Comparison of ENCODE assay signal across 8 cellular contexts in genomic region chr11:61361686-61362541, GRCh38. TPM values are rescaled to one million over a fixed set of nuclear protein-coding genes. Genes with fewer than 3 reads are reported as not detected.
A peak's percentile ranks its signal among the peaks of the same experiment; 100 is the strongest.
DNase-seq lines count a peak whose midpoint lies in the region; TF ChIP-seq lines count a peak whose summit lies in the region.

TSS of gene CYB561A3 (minus strand) at chr11:61361882. CDS start at chr11:61356713, 5,169 bp downstream.
TSS of gene TMEM138 (plus strand) at chr11:61362374. CDS start at chr11:61364391, 2,017 bp downstream.

- H3K27me3 ChIP-seq in thymus (ENCODE audit: control insufficient read depth, insufficient read depth), result no peaks in the 10 kb centered on the region

- H3K4me1 ChIP-seq in thymus (ENCODE audit: control insufficient read depth, insufficient read depth, low read length), result peaks cover 9% of the 10 kb centered on the region

- H3K4me3 ChIP-seq in thymus (ENCODE audit: low read length), result peak within 1 kb of the TSS; percentile 69

- under 1% methylated on average over 65 of the region's 65 CpGs for WGBS in thymus

- peaks cover 20% of the 10 kb centered on the region for H3K36me3 ChIP-seq in thymus (ENCODE audit: control insufficient read depth, insufficient read depth)

- DNase-seq in GM04504 (ENCODE audit: low read depth) (peak; percentile 82), HFFc6 (peak; percentile 91), NCI-H1048 (lab: John Stamatoyannopoulos, UW) (peak; percentile 89), SKM-1 (lab: John Stamatoyannopoulos, UW; ENCODE audit: unreplicated experiment) (peak; percentile 86), glutamatergic neuron (peak; percentile 91), osteocyte (ENCODE audit: extremely low spot score, unreplicated experiment) (peak; percentile 96)

- H3K36me3 Mint-ChIP-seq in HFFc6 (ENCODE audit: low read depth) (peaks cover 18% of the 10 kb centered on the region), glutamatergic neuron (ENCODE audit: unreplicated experiment) (no peaks in the 10 kb centered on the region), osteocyte (ENCODE audit: unreplicated experiment) (peaks cover 2% of the 10 kb centered on the region)
- no peaks in the 10 kb centered on the region for H3K36me3 Mint-ChIP-seq in activated naive CD8-positive, alpha-beta T cell

- H3K4me1 Mint-ChIP-seq in HFFc6 (ENCODE audit: low read depth), result peaks cover 50% of the 10 kb centered on the region
- peaks cover 34% of the 10 kb centered on the region for H3K4me1 Mint-ChIP-seq in activated naive CD8-positive, alpha-beta T cell (ENCODE audit: low read depth)
- H3K4me1 Mint-ChIP-seq in glutamatergic neuron (ENCODE audit: low read depth, unreplicated experiment), result peaks cover 12% of the 10 kb centered on the region
- peaks cover 36% of the 10 kb centered on the region for H3K4me1 Mint-ChIP-seq in osteocyte (ENCODE audit: unreplicated experiment)

- H3K9me3 Mint-ChIP-seq in HFFc6 (no peaks in the 10 kb centered on the region; the same call in 1 of the 2 replicates), glutamatergic neuron (ENCODE audit: unreplicated experiment) (peaks cover 9% of the 10 kb centered on the region), osteocyte (ENCODE audit: unreplicated experiment) (no peaks in the 10 kb centered on the region)
- H3K9me3 Mint-ChIP-seq in activated naive CD8-positive, alpha-beta T cell (ENCODE audit: low read depth), result no peaks in the 10 kb centered on the region

- peak within 1 kb of the TSS; percentile 95 for H3K27ac ChIP-seq in thymus (ENCODE audit: low read depth)

- no peak for TF ChIP-seq CTCF in HFFc6 (IDR thresholded peaks at IDR 0.05)
- TF ChIP-seq CTCF in glutamatergic neuron (IDR thresholded peaks at IDR 0.05; ENCODE audit: partially characterized antibody, unreplicated experiment), result no peak
- TF ChIP-seq CTCF in osteocyte (IDR thresholded peaks at IDR 0.05), result no peak

- H3K27ac Mint-ChIP-seq in HFFc6, result peak within 1 kb of the TSS; percentile 97
- H3K27ac Mint-ChIP-seq in activated naive CD8-positive, alpha-beta T cell, result peak within 1 kb of the TSS; percentile 98
- peak within 1 kb of the TSS; percentile 97 for H3K27ac Mint-ChIP-seq in glutamatergic neuron (ENCODE audit: unreplicated experiment)
- H3K27ac Mint-ChIP-seq in osteocyte (ENCODE audit: unreplicated experiment), result peak within 1 kb of the TSS; percentile 97

- no peaks in the 10 kb centered on the region for H3K9me3 ChIP-seq in thymus (ENCODE audit: control insufficient read depth)

- H3K27me3 Mint-ChIP-seq in HFFc6 (ENCODE audit: insufficient read depth) (no peaks in the 10 kb centered on the region), glutamatergic neuron (ENCODE audit: unreplicated experiment) (no peaks in the 10 kb centered on the region), osteocyte (ENCODE audit: unreplicated experiment) (no peaks in the 10 kb centered on the region)
- H3K27me3 Mint-ChIP-seq in activated naive CD8-positive, alpha-beta T cell, result no peaks in the 10 kb centered on the region

- H3K4me3 Mint-ChIP-seq in HFFc6 (peak within 1 kb of the TSS; percentile 99), glutamatergic neuron (ENCODE audit: unreplicated experiment) (peak within 1 kb of the TSS; percentile 98), osteocyte (ENCODE audit: unreplicated experiment) (peak within 1 kb of the TSS; percentile 98)
- H3K4me3 Mint-ChIP-seq in activated naive CD8-positive, alpha-beta T cell, result peak within 1 kb of the TSS; percentile 98

RNA-seq across cellular contexts. Expression of gene CYB561A3, which starts in this region (rescaled TPM):
- total RNA-seq in HFFc6 (2021; fragmentation: NEBNext Ultra II Directional; extraction: Animal tissue kit (Norgen Biotek cat#: 25700)), result 10 to 100 TPM; 38.7 to 52.8 (median 46.7) TPM
- 20.6 TPM for total RNA-seq in glutamatergic neuron (ENCODE audit: unreplicated experiment)
- 49.5 and 57.0 TPM in 2 replicates for total RNA-seq in osteocyte
- 20.5 TPM for polyA plus RNA-seq in thymus

RNA-seq across cellular contexts. Expression of gene TMEM138, which starts in this region (rescaled TPM):
- total RNA-seq in HFFc6 (2021; fragmentation: NEBNext Ultra II Directional; extraction: Animal tissue kit (Norgen Biotek cat#: 25700)), result 10 to 100 TPM; 49.0 to 63.1 (median 58.0) TPM
- 23.3 TPM for total RNA-seq in glutamatergic neuron (ENCODE audit: unreplicated experiment)
- total RNA-seq in osteocyte, result 49.4 and 51.3 TPM in 2 replicates
- polyA plus RNA-seq in thymus, result 53.3 TPM

Comparison
In these comparisons a context has a peak if more than half of its experiments do, and no peak if none do; other contexts are left out.
1. Peak in every context shown above with its lines: DNase-seq, H3K4me3 ChIP-seq and H3K27ac ChIP-seq.